Comparison of ENCODE assay signal across 1 cellular context in genomic region chr1:47388548-47389238, GRCh38.
TF ChIP-seq lines count a peak whose summit lies in the region.

No MANE protein-coding gene starts in this region.

TF ChIP-seq in K562, 482 proteins besides CTCF, POLR2A, EP300 and RAD21 (continues in another document):
- TF ChIP-seq ZNF445 (CRISPR knock-in tag; IDR thresholded peaks at IDR 0.05; ENCODE audit: low read depth) (no peak), CHAMP1 (IDR thresholded peaks at IDR 0.05) (no peak), GTF2F1 (IDR thresholded peaks at IDR 0.05; ENCODE audit: low read depth, low read length) (no peak), E2F1 (CRISPR knock-in tag; IDR thresholded peaks at IDR 0.05) (peak; percentile 51; the same call in 1 of the 2 replicates), MTA2 (IDR thresholded peaks at IDR 0.05; ENCODE audit: low read depth) (no peak), POLR2B (IDR thresholded peaks at IDR 0.05; ENCODE audit: low read depth, partially characterized antibody) (peak; percentile 30), IRF2 (CRISPR knock-in tag; IDR thresholded peaks at IDR 0.05) (no peak), LEF1 (IDR thresholded peaks at IDR 0.05) (no peak), SIN3A (IDR thresholded peaks at IDR 0.05; ENCODE audit: borderline replicate concordance in 2 of 2, control insufficient read depth in 1 of 2, low read depth in 2 of 2, low read length in 2 of 2) (no peak), ETV1 (tag; conservative IDR thresholded peaks at IDR 0.05; ENCODE audit: low read depth) (no peak), ZBED1 (IDR thresholded peaks at IDR 0.05) (no peak), ZNF444 (CRISPR knock-in tag; IDR thresholded peaks at IDR 0.05) (no peak), TOE1 (IDR thresholded peaks at IDR 0.05; ENCODE audit: borderline replicate concordance) (0 out of 2 replicates have a peak, but pooled peaks have one; percentile 25), TOE1 (CRISPR knock-in tag; IDR thresholded peaks at IDR 0.05; ENCODE audit: borderline replicate concordance, low read depth) (no peak), ZNF77 (CRISPR knock-in tag; IDR thresholded peaks at IDR 0.05) (no peak), ZNF224 (CRISPR knock-in tag; IDR thresholded peaks at IDR 0.05) (no peak), ZBTB8A (IDR thresholded peaks at IDR 0.05; ENCODE audit: partially characterized antibody) (no peak), PBX2 (CRISPR knock-in tag; IDR thresholded peaks at IDR 0.05; ENCODE audit: low read depth) (no peak), PBX2 (tag; conservative IDR thresholded peaks at IDR 0.05; ENCODE audit: low read depth) (no peak), KDM4B (IDR thresholded peaks at IDR 0.05; ENCODE audit: borderline replicate concordance in 2 of 2, low read depth in 1 of 2) (no peak), ZNF146 (CRISPR knock-in tag; IDR thresholded peaks at IDR 0.05; ENCODE audit: unreplicated experiment) (no peak), ATF6 (CRISPR knock-in tag; IDR thresholded peaks at IDR 0.05) (no peak), HMGN3 (IDR thresholded peaks at IDR 0.05; ENCODE audit: borderline replicate concordance, extremely low read depth, insufficient read length, low read depth, low read length) (no peak), ZNF253 (CRISPR knock-in tag; conservative IDR thresholded peaks at IDR 0.05) (no peak), MCM5 (IDR thresholded peaks at IDR 0.05; ENCODE audit: low read depth) (no peak), USF2 (CRISPR knock-in tag; IDR thresholded peaks at IDR 0.05) (no peak), STAG1 (CRISPR knock-in tag; IDR thresholded peaks at IDR 0.05; ENCODE audit: borderline replicate concordance) (peak; percentile 66; the same call in 1 of the 2 replicates), EHMT2 (IDR thresholded peaks at IDR 0.05) (0 out of 2 replicates have a peak, but pooled peaks have one; percentile 6), ZNF197 (CRISPR knock-in tag; IDR thresholded peaks at IDR 0.05; ENCODE audit: low read depth) (no peak), HBP1 (CRISPR knock-in tag; IDR thresholded peaks at IDR 0.05) (peak; percentile 43; the same call in 1 of the 2 replicates), ZNF263 (CRISPR knock-in tag; IDR thresholded peaks at IDR 0.05; ENCODE audit: borderline replicate concordance) (0 out of 2 replicates have a peak, but pooled peaks have one; percentile 17), NFIX (CRISPR knock-in tag; IDR thresholded peaks at IDR 0.05; ENCODE audit: low read depth) (no peak), ZNF449 (CRISPR knock-in tag; IDR thresholded peaks at IDR 0.05) (no peak), CHCHD3 (CRISPR knock-in tag; IDR thresholded peaks at IDR 0.05) (no peak), PKNOX1 (IDR thresholded peaks at IDR 0.05) (0 out of 2 replicates have a peak, but pooled peaks have one; percentile 17), RCOR1 (IDR thresholded peaks at IDR 0.05; ENCODE audit: borderline replicate concordance in 1 of 2, low read depth in 2 of 2, low read length in 2 of 2) (0 out of 4 replicates have a peak, but pooled peaks of 1 of the 2 experiments have one; percentile 46), ZNF408 (CRISPR knock-in tag; IDR thresholded peaks at IDR 0.05; ENCODE audit: low read depth) (no peak), XRCC5 (IDR thresholded peaks at IDR 0.05; ENCODE audit: low read depth, low read length) (peak; percentile 60; the same call in 1 of the 2 replicates), PCBP2 (IDR thresholded peaks at IDR 0.05; ENCODE audit: low read depth, low read length, poor library complexity, severe bottlenecking) (no peak), NR1H2 (CRISPR knock-in tag; IDR thresholded peaks at IDR 0.05) (no peak), NCOA2 (IDR thresholded peaks at IDR 0.05; ENCODE audit: partially characterized antibody in 2 of 2) (no peak), ZFPM2 (CRISPR knock-in tag; IDR thresholded peaks at IDR 0.05) (no peak), FOXA1 (IDR thresholded peaks at IDR 0.05; ENCODE audit: borderline replicate concordance) (no peak), MEIS2 (IDR thresholded peaks at IDR 0.05; ENCODE audit: partially characterized antibody) (peak; percentile 3), FOXK2 (conservative IDR thresholded peaks at IDR 0.05 in 1 of 2, IDR thresholded peaks at IDR 0.05 in 1 of 2; ENCODE audit: low read depth in 2 of 2) (0 out of 4 replicates have a peak, but pooled peaks of 1 of the 2 experiments have one; percentile 18), RB1 (IDR thresholded peaks at IDR 0.05; ENCODE audit: low read depth) (peak; percentile 59; the same call in 1 of the 2 replicates), NCOA6 (IDR thresholded peaks at IDR 0.05) (no peak), STAT5B (CRISPR knock-in tag; IDR thresholded peaks at IDR 0.05) (no peak), SMC3 (conservative IDR thresholded peaks at IDR 0.05; ENCODE audit: insufficient read depth, low read depth, low read length) (peak; percentile 83), PYGO2 (tag; IDR thresholded peaks at IDR 0.05) (no peak), ZNF280A (IDR thresholded peaks at IDR 0.05; ENCODE audit: low read depth, partially characterized antibody) (no peak), ZNF133 (CRISPR knock-in tag; IDR thresholded peaks at IDR 0.05) (no peak)
